Comparison of ENCODE assay signal across 19 cellular contexts in the genomic region with DNA sequence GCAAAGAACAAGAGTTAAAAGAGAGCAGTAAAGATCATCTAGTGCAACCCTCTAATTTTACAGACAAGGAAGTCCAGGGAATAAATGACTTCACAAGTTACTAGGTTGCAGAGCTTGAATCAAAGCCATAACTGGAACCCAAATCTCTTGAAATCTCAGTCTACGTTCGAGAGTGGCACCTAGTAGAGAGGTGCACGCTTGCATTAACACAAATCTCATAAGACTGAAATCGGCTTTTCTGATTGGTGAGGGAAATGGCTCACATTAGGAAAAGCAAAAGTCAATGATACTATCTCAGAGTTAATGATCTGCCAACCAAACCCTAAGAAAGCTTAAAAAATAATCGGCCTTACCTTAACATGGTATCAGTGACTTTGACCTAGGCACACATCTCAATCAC. TPM values are rescaled to one million over a fixed set of nuclear protein-coding genes. Genes with fewer than 3 reads are reported as not detected.
DNase-seq lines count a peak whose midpoint lies in the region; ATAC-seq and TF ChIP-seq lines count a peak whose summit lies in the region.
"Had no signal": no experiment of that assay in that cellular context is flagged by ENCODE, and none has a peak within 500 bp of the region (broad histone marks: within the 10 kb centered on the region; RNA-seq: fewer than 3 reads in every experiment).

No MANE protein-coding gene starts in this region.

- no peak overlapping the region for H3K4me3 ChIP-seq in HCT116 (replicated peaks in 1 of 2; ENCODE audit: low read depth in 1 of 2, low read length in 2 of 2)
- H3K4me3 ChIP-seq in epithelial cell of proximal tubule (ENCODE audit: low read depth, low read length) = peak overlapping the region; percentile 10
- H3K4me3 ChIP-seq in muscle layer of duodenum (ENCODE audit: low read depth in 1 of 2, low read length in 2 of 2) = no peak overlapping the region
- H3K4me3 ChIP-seq: SK-N-MC had no signal

- H3K4me1 ChIP-seq in HCT116 (ENCODE audit: control insufficient read depth in 1 of 2, insufficient read depth in 2 of 2, low read length in 2 of 2) = peaks cover 54 to 70% of the 10 kb centered on the region in 2 experiments
- peaks cover 4 to 7% of the 10 kb centered on the region in 2 donors for H3K4me1 ChIP-seq in muscle layer of duodenum (ENCODE audit: control insufficient read depth in 1 of 2, insufficient read depth in 2 of 2, low read length in 2 of 2)

- no peak for ATAC-seq in HCT116
- no peak for ATAC-seq in HG02759 (IDR thresholded peaks at IDR 0.05; ENCODE audit: unreplicated experiment)
- ATAC-seq: T-cell had no signal

- peak overlapping the region; percentile 44 for H3K27ac Mint-ChIP-seq in type B pancreatic cell
- H3K27ac Mint-ChIP-seq: CD4-positive, alpha-beta T cell; T-cell had no signal

- RAD21 ChIA-PET in HCT116 (lab: Charles Lee; ENCODE audit: low non-redundant PET in 1 of 2, low total read pairs in 2 of 2, uncharacterized antibody in 2 of 2, unreplicated experiment in 2 of 2) = no interaction called here

- CTCF ChIA-PET in HCT116 (lab: Charles Lee) = no interaction called here

- TF ChIP-seq CTCF in HCT116 (IDR thresholded peaks at IDR 0.05 in 2 of 3, conservative IDR thresholded peaks at IDR 0.05 in 1 of 3; ENCODE audit: borderline replicate concordance in 1 of 3, insufficient read depth in 1 of 3, low read depth in 2 of 3, low read length in 2 of 3) (no peak), epithelial cell of proximal tubule (conservative IDR thresholded peaks at IDR 0.05; ENCODE audit: low read depth, low read length) (no peak), type B pancreatic cell (conservative IDR thresholded peaks at IDR 0.05) (no peak)

- TF ChIP-seq RAD21 in HCT116 (IDR thresholded peaks at IDR 0.05; ENCODE audit: low read depth) = no peak

- H3K36me3 ChIP-seq in HCT116 (ENCODE audit: control insufficient read depth in 1 of 2, insufficient read depth in 2 of 2, low read length in 2 of 2) = peaks cover 7 to 44% of the 10 kb centered on the region in 2 experiments; a peak in 2 of 4 replicates
- no peaks in the 10 kb centered on the region for H3K36me3 ChIP-seq in muscle layer of duodenum (ENCODE audit: control insufficient read depth in 1 of 2, insufficient read depth in 2 of 2, low read length in 2 of 2)

- peaks cover 100% of the 10 kb centered on the region for H3K79me2 ChIP-seq in HCT116 (ENCODE audit: insufficient read depth, low read length)

- peaks cover 5% of the 10 kb centered on the region for H3K9me3 Mint-ChIP-seq in type B pancreatic cell

- intact Hi-C loops in HCT116 (cut with micrococcal nuclease) = no loop called here

- H3K27me3 ChIP-seq in HCT116 (ENCODE audit: insufficient read depth, low read length) (no peaks in the 10 kb centered on the region), muscle layer of duodenum (ENCODE audit: low read depth, low read length) (no peaks in the 10 kb centered on the region)

- peaks cover 39% of the 10 kb centered on the region for H3K4me1 Mint-ChIP-seq in type B pancreatic cell (ENCODE audit: unreplicated experiment)
- H3K4me1 Mint-ChIP-seq: T-cell had no signal

- TF ChIP-seq POLR2A in HCT116 (IDR thresholded peaks at IDR 0.05; ENCODE audit: borderline replicate concordance, extremely low read depth, insufficient read depth, insufficient read length) = no peak

- no peak overlapping the region for H2AFZ ChIP-seq in HCT116 (ENCODE audit: low read depth, low read length, poor library complexity, severe bottlenecking)

- no peaks in the 10 kb centered on the region for H3K9me2 ChIP-seq in HCT116 (ENCODE audit: insufficient read depth)

- H3K36me3 Mint-ChIP-seq in type B pancreatic cell = peaks cover 28% of the 10 kb centered on the region
- H3K36me3 Mint-ChIP-seq: T-cell had no signal

- H3K27ac ChIP-seq in HCT116 (ENCODE audit: low read depth, low read length) (peak overlapping the region; percentile 2; the same call in 1 of the 2 replicates), muscle layer of duodenum (ENCODE audit: low read length) (peak overlapping the region; percentile 16)
- H3K27ac ChIP-seq: SK-N-MC had no signal

- DNase-seq in HCT116 (ENCODE audit: low read depth, low spot score) (no peak), epithelial cell of proximal tubule (ENCODE audit: low read depth) (no peak), type B pancreatic cell (ENCODE audit: extremely low spot score, unreplicated experiment) (no peak), Kasumi-1 (lab: John Stamatoyannopoulos, UW) (no peak), AML-193 (lab: John Stamatoyannopoulos, UW) (no peak)
- DNase-seq: CD4-positive, alpha-beta T cell; DMS53; KG1; MV-4-11; NCI-H1417; NCI-H187; NCI-H2107; NCI-H510A; NCI-H774; SHP77; T-cell had no signal

- POLR2A ChIA-PET in HCT116 (lab: Charles Lee) = no interaction called here

- H3K4me2 ChIP-seq in HCT116 (ENCODE audit: low read length) = no peak overlapping the region

- H3K9ac ChIP-seq in HCT116 (ENCODE audit: low read length) = no peak overlapping the region

- H3K9me3 ChIP-seq in HCT116 (ENCODE audit: control insufficient read depth in 1 of 2, insufficient read depth in 1 of 2, low read depth in 1 of 2, low read length in 2 of 2) (no peaks in the 10 kb centered on the region), muscle layer of duodenum (ENCODE audit: control insufficient read depth in 1 of 2, low read length in 2 of 2) (no peaks in the 10 kb centered on the region)

- peaks cover 88% of the 10 kb centered on the region for H4K20me1 ChIP-seq in HCT116 (ENCODE audit: insufficient read depth)

- BruUV-seq in HCT116 (replicated peaks; lab: Mats Ljungman, UMichigan) = no TSS peak

- H3K4me3 Mint-ChIP-seq in type B pancreatic cell = no peak overlapping the region
- H3K4me3 Mint-ChIP-seq: CD4-positive, alpha-beta T cell; T-cell had no signal

- no peaks in the 10 kb centered on the region for H3K27me3 Mint-ChIP-seq in type B pancreatic cell
- H3K27me3 Mint-ChIP-seq: CD4-positive, alpha-beta T cell had no signal

TF ChIP-seq in HCT116, 20 proteins besides CTCF, POLR2A, EP300 and RAD21:
- TF ChIP-seq JUND (IDR thresholded peaks at IDR 0.05) (no peak), EZH2phosphoT487 (IDR thresholded peaks at IDR 0.05; ENCODE audit: borderline replicate concordance) (no peak), EZH2 (IDR thresholded peaks at IDR 0.05) (no peak), TCF7L2 (IDR thresholded peaks at IDR 0.05; ENCODE audit: borderline replicate concordance, extremely low read depth, insufficient read depth, insufficient read length) (no peak), ZNF274 (IDR thresholded peaks at IDR 0.05; ENCODE audit: low read depth, low read length) (no peak), CEBPB (IDR thresholded peaks at IDR 0.05; ENCODE audit: low read depth) (no peak)
- TF ChIP-seq, protein P1, sequence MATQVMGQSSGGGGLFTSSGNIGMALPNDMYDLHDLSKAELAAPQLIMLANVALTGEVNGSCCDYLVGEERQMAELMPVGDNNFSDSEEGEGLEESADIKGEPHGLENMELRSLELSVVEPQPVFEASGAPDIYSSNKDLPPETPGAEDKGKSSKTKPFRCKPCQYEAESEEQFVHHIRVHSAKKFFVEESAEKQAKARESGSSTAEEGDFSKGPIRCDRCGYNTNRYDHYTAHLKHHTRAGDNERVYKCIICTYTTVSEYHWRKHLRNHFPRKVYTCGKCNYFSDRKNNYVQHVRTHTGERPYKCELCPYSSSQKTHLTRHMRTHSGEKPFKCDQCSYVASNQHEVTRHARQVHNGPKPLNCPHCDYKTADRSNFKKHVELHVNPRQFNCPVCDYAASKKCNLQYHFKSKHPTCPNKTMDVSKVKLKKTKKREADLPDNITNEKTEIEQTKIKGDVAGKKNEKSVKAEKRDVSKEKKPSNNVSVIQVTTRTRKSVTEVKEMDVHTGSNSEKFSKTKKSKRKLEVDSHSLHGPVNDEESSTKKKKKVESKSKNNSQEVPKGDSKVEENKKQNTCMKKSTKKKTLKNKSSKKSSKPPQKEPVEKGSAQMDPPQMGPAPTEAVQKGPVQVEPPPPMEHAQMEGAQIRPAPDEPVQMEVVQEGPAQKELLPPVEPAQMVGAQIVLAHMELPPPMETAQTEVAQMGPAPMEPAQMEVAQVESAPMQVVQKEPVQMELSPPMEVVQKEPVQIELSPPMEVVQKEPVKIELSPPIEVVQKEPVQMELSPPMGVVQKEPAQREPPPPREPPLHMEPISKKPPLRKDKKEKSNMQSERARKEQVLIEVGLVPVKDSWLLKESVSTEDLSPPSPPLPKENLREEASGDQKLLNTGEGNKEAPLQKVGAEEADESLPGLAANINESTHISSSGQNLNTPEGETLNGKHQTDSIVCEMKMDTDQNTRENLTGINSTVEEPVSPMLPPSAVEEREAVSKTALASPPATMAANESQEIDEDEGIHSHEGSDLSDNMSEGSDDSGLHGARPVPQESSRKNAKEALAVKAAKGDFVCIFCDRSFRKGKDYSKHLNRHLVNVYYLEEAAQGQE (IDR thresholded peaks at IDR 0.05; ENCODE audit: low read depth) = no peak

RNA-seq across cellular contexts. Expression of a gene that starts 43.0 kb away (rescaled TPM):
- total RNA-seq in HCT116 (2021; ENCODE audit: unreplicated experiment) = 676 TPM
- 458 and 528 TPM in 2 replicates for polyA plus RNA-seq in HCT116 (2012)
- 109 and 178 TPM in 2 replicates for total RNA-seq in epithelial cell of proximal tubule
- total RNA-seq in type B pancreatic cell (ENCODE audit: low replicate concordance) = 188 and 197 TPM in 2 replicates
